Comparison of ENCODE assay signal across 12 cellular contexts in genomic region chr1:164771001-164771550, GRCh38.
DNase-seq lines count a peak whose midpoint lies in the region; ATAC-seq and TF ChIP-seq lines count a peak whose summit lies in the region.
"Had no signal": no experiment of that assay in that cellular context is flagged by ENCODE, and none has a peak within 500 bp of the region (broad histone marks: within the 10 kb centered on the region; RNA-seq: fewer than 3 reads in every experiment).

No MANE protein-coding gene starts in this region.

- H3K27ac ChIP-seq in gastroesophageal sphincter (peak overlapping the region; percentile 62 to 86 (median 78)), sigmoid colon (peak overlapping the region; percentile 72 to 87 (median 80))
- H3K27ac ChIP-seq: C4-2B had no signal

- TF ChIP-seq EP300 in gastroesophageal sphincter (IDR thresholded peaks at IDR 0.05) (no peak), sigmoid colon (IDR thresholded peaks at IDR 0.05) (no peak)

- peak; percentile 0; the same call in 2 of the 3 replicates for ATAC-seq in SK-N-SH treated with all-trans-retinoic acid at 6 μM for 48 hours
- no peak for ATAC-seq in gastroesophageal sphincter
- ATAC-seq in HG03025 (IDR thresholded peaks at IDR 0.05; ENCODE audit: low FRiP score, unreplicated experiment): no peak
- no peak for ATAC-seq in GM21447 (IDR thresholded peaks at IDR 0.05; ENCODE audit: unreplicated experiment)
- ATAC-seq in mucosa of descending colon: no peak

- TF ChIP-seq CTCF in gastroesophageal sphincter (IDR thresholded peaks at IDR 0.05): no peak
- no peak for TF ChIP-seq CTCF in sigmoid colon (IDR thresholded peaks at IDR 0.05)
- TF ChIP-seq CTCF in mucosa of descending colon (IDR thresholded peaks at IDR 0.05): no peak

- peak; percentile 82 for DNase-seq in EH (ENCODE audit: low read depth)
- DNase-seq in sigmoid colon: no peak
- DNase-seq in A172 (ENCODE audit: low spot score): no peak
- no peak for DNase-seq in mucosa of descending colon
- DNase-seq: activated CD4-positive, CD25-positive, alpha-beta regulatory T cell; NCI-H1694 treated with DMSO at 0.1 percent for 48 hours; RPMI8226 had no signal

- H3K4me3 ChIP-seq in gastroesophageal sphincter (peak overlapping the region in 1 of 2 donors; percentile 10), sigmoid colon (peak overlapping the region in 2 of 4 donors; percentile 1 to 3), mucosa of descending colon (no peak overlapping the region)

- H3K4me1 ChIP-seq in gastroesophageal sphincter (peaks cover 39 to 99% (median 39%) of the 10 kb centered on the region in 3 donors), sigmoid colon (peaks cover 0 to 87% (median 86%) of the 10 kb centered on the region in 4 donors), mucosa of descending colon (ENCODE audit: low read depth) (peaks cover 32% of the 10 kb centered on the region)

- WGBS in gastroesophageal sphincter (ENCODE audit: low coverage in 1 of 2), 2 donors: 26 to 35% methylated on average over 3 to 8 of the region's 8 CpGs
- WGBS in sigmoid colon, 2 donors: 70 to 73% methylated on average over 8 of the region's 8 CpGs

- no peaks in the 10 kb centered on the region for H3K9me3 ChIP-seq in gastroesophageal sphincter
- H3K9me3 ChIP-seq in sigmoid colon: no peaks in the 10 kb centered on the region
- no peaks in the 10 kb centered on the region for H3K9me3 ChIP-seq in mucosa of descending colon

- TF ChIP-seq POLR2A in gastroesophageal sphincter (IDR thresholded peaks at IDR 0.05): no peak
- no peak for TF ChIP-seq POLR2A in sigmoid colon (IDR thresholded peaks at IDR 0.05)

- H3K27me3 ChIP-seq in gastroesophageal sphincter (no peaks in the 10 kb centered on the region), sigmoid colon (no peaks in the 10 kb centered on the region)

- H3K36me3 ChIP-seq in gastroesophageal sphincter: no peaks in the 10 kb centered on the region
- H3K36me3 ChIP-seq in sigmoid colon: no peaks in the 10 kb centered on the region
- no peaks in the 10 kb centered on the region for H3K36me3 ChIP-seq in mucosa of descending colon (ENCODE audit: low read depth)

- intact Hi-C loops in sigmoid colon (cut with DNase I): loop anchor here (5.0 kb wide), 1 partner anchor 64 kb away; no protein-coding TSS in a partner anchor
- intact Hi-C loops in mucosa of descending colon (cut with DNase I, micrococcal nuclease): no loop called here

TF ChIP-seq in SK-N-SH treated with all-trans-retinoic acid at 6 μM for 48 hours, 23 proteins besides CTCF, POLR2A, EP300 and RAD21:
- TF ChIP-seq TCF4 (CRISPR knock-in tag; IDR thresholded peaks at IDR 0.05; ENCODE audit: borderline replicate concordance): no peak
- no peak for TF ChIP-seq ISL1 (CRISPR knock-in tag; IDR thresholded peaks at IDR 0.05)
- TF ChIP-seq RARB (CRISPR knock-in tag; IDR thresholded peaks at IDR 0.05): no peak
- TF ChIP-seq PPARA (CRISPR knock-in tag; IDR thresholded peaks at IDR 0.05; ENCODE audit: borderline replicate concordance): no peak
- no peak for TF ChIP-seq ZNF70 (CRISPR knock-in tag; IDR thresholded peaks at IDR 0.05)
- no peak for TF ChIP-seq POU6F1 (CRISPR knock-in tag; IDR thresholded peaks at IDR 0.05; ENCODE audit: borderline replicate concordance, low read depth)
- no peak for TF ChIP-seq CSRNP3 (CRISPR knock-in tag; IDR thresholded peaks at IDR 0.05)
- TF ChIP-seq TOX (CRISPR knock-in tag; IDR thresholded peaks at IDR 0.05; ENCODE audit: borderline replicate concordance): no peak
- TF ChIP-seq OSR1 (CRISPR knock-in tag; IDR thresholded peaks at IDR 0.05): no peak
- no peak for TF ChIP-seq CSDC2 (CRISPR knock-in tag; IDR thresholded peaks at IDR 0.05)
- no peak for TF ChIP-seq ESRRG (CRISPR knock-in tag; IDR thresholded peaks at IDR 0.05)
- TF ChIP-seq ZC3H10 (CRISPR knock-in tag; IDR thresholded peaks at IDR 0.05): no peak
- TF ChIP-seq PATZ1 (CRISPR knock-in tag; IDR thresholded peaks at IDR 0.05; ENCODE audit: borderline replicate concordance): no peak
- TF ChIP-seq ARNTL (CRISPR knock-in tag; IDR thresholded peaks at IDR 0.05; ENCODE audit: borderline replicate concordance, low read depth): no peak
- no peak for TF ChIP-seq ZFP30 (CRISPR knock-in tag; IDR thresholded peaks at IDR 0.05)
- no peak for TF ChIP-seq TSHZ2 (CRISPR knock-in tag; IDR thresholded peaks at IDR 0.05)
- no peak for TF ChIP-seq SNAI2 (CRISPR knock-in tag; IDR thresholded peaks at IDR 0.05)
